11 cellular contexts compared by ENCODE assay signal in the genomic region with DNA sequence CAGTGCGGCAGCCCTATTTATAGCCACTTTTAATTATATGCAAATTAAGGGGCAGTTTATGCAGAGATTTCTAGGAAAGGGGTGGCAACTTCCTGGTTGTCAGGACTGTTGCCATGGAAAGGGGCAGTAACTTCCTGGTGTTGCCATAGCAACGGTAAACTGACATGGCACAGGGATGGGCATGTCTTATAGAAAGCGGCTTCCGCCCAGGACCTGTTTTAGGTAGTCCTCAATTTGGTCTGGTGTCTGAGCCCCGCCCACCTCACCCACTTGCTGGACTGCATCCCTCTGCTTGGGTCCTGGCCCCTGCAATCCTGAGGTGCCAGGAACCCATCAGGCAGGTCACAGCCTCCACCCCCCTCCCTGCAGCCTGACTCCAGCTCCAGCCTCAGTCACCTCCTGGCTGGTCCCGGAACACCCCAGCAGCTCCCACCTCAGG.
DNase-seq lines count a peak whose midpoint lies in the region; ATAC-seq and TF ChIP-seq lines count a peak whose summit lies in the region.
"Had no signal": no experiment of that assay in that cellular context is flagged by ENCODE, and none has a peak within 500 bp of the region (broad histone marks: within the 10 kb centered on the region; RNA-seq: fewer than 3 reads in every experiment).

No MANE protein-coding gene starts in this region.

- ATAC-seq in left ventricle myocardium superior (no peak), GM21786 (IDR thresholded peaks at IDR 0.05; ENCODE audit: unreplicated experiment) (no peak)

- H3K36me3 ChIP-seq in cardiac muscle cell: no peaks in the 10 kb centered on the region
- no peaks in the 10 kb centered on the region for H3K36me3 ChIP-seq in vagina

- H3K4me1 ChIP-seq in cardiac muscle cell (ENCODE audit: low read depth): no peaks in the 10 kb centered on the region
- H3K4me1 ChIP-seq in vagina: no peaks in the 10 kb centered on the region

- intact Hi-C loops in left ventricle myocardium superior (cut with micrococcal nuclease) (loop anchor here (10.0 kb wide), 1 partner anchor 91 kb away; no protein-coding TSS in a partner anchor), vagina (cut with DNase I) (no loop called here)

- no peak overlapping the region for H3K27ac ChIP-seq in cardiac muscle cell
- H3K27ac ChIP-seq in vagina: no peak overlapping the region
- H3K27ac ChIP-seq: skin epidermis had no signal

- H3K9me3 ChIP-seq in cardiac muscle cell (ENCODE audit: low read depth) (no peaks in the 10 kb centered on the region), vagina (no peaks in the 10 kb centered on the region)

- H3K27me3 ChIP-seq in cardiac muscle cell: no peaks in the 10 kb centered on the region
- no peaks in the 10 kb centered on the region for H3K27me3 ChIP-seq in vagina

- no peak overlapping the region for H3K4me3 ChIP-seq in cardiac muscle cell
- no peak overlapping the region for H3K4me3 ChIP-seq in cardiac fibroblast (replicated peaks in 1 of 2; ENCODE audit: low read depth in 2 of 2, low read length in 2 of 2)
- H3K4me3 ChIP-seq in vagina: no peak overlapping the region
- H3K4me3 ChIP-seq: skin epidermis had no signal

- DNase-seq in cardiac muscle cell (ENCODE audit: low read depth in 1 of 2, low spot score in 1 of 2) (peak; percentile 3 to 43), left ventricle myocardium superior (no peak), NCI-H2171 treated with DMSO at 0.1 percent for 48 hours (lab: John Stamatoyannopoulos, UW) (peak; percentile 63), cardiac fibroblast (ENCODE audit: low read depth in 2 of 2) (peak; percentile 4 to 5), vagina (ENCODE audit: extremely low spot score in 2 of 2) (no peak), GDM1 (lab: John Stamatoyannopoulos, UW) (no peak)
- DNase-seq in activated CD8-positive, alpha-beta memory T cell treated with anti-CD3 and anti-CD28 coated beads for 24 hours: no peak
- DNase-seq: activated CD4-positive, alpha-beta T cell treated with anti-CD3 and anti-CD28 coated beads for 48 hours; activated naive CD4-positive, alpha-beta T cell treated with anti-CD3 and anti-CD28 coated beads, Interleukin-2, amount 10 ng/mL, durations not matched to agents 7 days and 5 days had no signal

- TF ChIP-seq POLR2A in vagina (IDR thresholded peaks at IDR 0.05): no peak

- TF ChIP-seq CTCF in cardiac muscle cell (IDR thresholded peaks at IDR 0.05; ENCODE audit: low read depth, low read length): no peak
- no peak for TF ChIP-seq CTCF in cardiac fibroblast (IDR thresholded peaks at IDR 0.05; ENCODE audit: low read depth, low read length)
- TF ChIP-seq CTCF in vagina (IDR thresholded peaks at IDR 0.05): no peak

Comparison
In these comparisons a context has a peak if more than half of its experiments do, and no peak if none do; other contexts are left out.
1. DNase-seq: peak in cardiac muscle cell (2 of 2), NCI-H2171 treated with DMSO at 0.1 percent for 48 hours (single experiment) and cardiac fibroblast (2 of 2); none in left ventricle myocardium superior (single experiment), vagina (0 of 2), activated CD8-positive, alpha-beta memory T cell treated with anti-CD3 and anti-CD28 coated beads for 24 hours (single experiment) and GDM1 (single experiment).